17 cellular contexts compared by ENCODE assay signal in the genomic region with DNA sequence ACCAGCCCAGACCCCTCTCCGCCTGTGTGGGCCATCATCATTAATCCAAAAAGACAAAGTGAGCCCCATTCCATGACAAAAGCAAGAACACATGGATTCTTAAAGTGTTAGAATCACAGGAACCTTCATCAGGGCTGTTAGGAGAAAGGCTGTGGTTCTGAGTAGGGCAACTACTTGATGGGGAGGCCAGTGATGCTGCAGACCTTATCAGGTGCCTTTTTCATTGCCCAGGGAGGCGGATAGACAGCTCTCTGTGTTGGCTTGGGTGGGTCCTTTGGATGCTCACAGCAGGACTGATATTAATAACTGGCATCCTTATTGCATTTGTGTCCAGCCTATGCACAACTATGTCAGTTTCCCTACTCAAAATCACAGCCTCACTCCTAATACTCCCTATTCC. TPM values are rescaled to one million over a fixed set of nuclear protein-coding genes. Genes with fewer than 3 reads are reported as not detected.
"Had no signal": no experiment of that assay in that cellular context is flagged by ENCODE, and none has a peak within 500 bp of the region (broad histone marks: within the 10 kb centered on the region; RNA-seq: fewer than 3 reads in every experiment).

No MANE protein-coding gene starts in this region.

- DNase-seq: activated B cell treated with CpG ODN at 0.5 μM for 24 hours; activated CD4-positive, alpha-beta T cell treated with anti-CD3 and anti-CD28 coated beads, Interleukin-2, amount 10 ng/mL, durations not matched to agents 7 days and 5 days; activated CD8-positive, alpha-beta memory T cell treated with anti-CD3 and anti-CD28 coated beads for 24 hours; activated naive CD4-positive, alpha-beta T cell treated with anti-CD3 and anti-CD28 coated beads, Interleukin-2, amount 50 U/mL, for 16 hours; activated T-cell treated with anti-CD3 and anti-CD28 coated beads for 4 hours; foreskin melanocyte; head of caudate nucleus; mammary epithelial cell; nephron progenitor cell; pancreas; stimulated activated naive CD4-positive, alpha-beta T cell had no signal

- H3K9me3 ChIP-seq: pancreas had no signal

- H3K27me3 ChIP-seq: pancreas had no signal

- H3K27ac Mint-ChIP-seq: activated B cell treated with CpG ODN at 0.5 μM for 24 hours; activated CD4-positive, alpha-beta T cell treated with anti-CD3 and anti-CD28 coated beads, Interleukin-2, amount 10 ng/mL, durations not matched to agents 7 days and 5 days; activated T-helper 17 cell treated with anti-CD3 and anti-CD28 coated beads, Interleukin-2, amount 50 U/mL, for 72 hours; nephron progenitor cell; T-helper 1 cell treated with Interleukin-12 subunit alpha and Interleukin-12 subunit beta and Interleukin-4 antibody, amounts not matched to agents 30 μg/mL and 1 μg/mL, for 36 hours had no signal

- ATAC-seq: activated T-helper 17 cell treated with anti-CD3 and anti-CD28 coated beads, Interleukin-2, amount 50 U/mL, for 72 hours; pancreas; SK-N-SH treated with all-trans-retinoic acid at 6 μM for 48 hours had no signal

- H3K36me3 ChIP-seq: pancreas had no signal

- H3K4me3 Mint-ChIP-seq: activated B cell treated with CpG ODN at 0.5 μM for 24 hours; activated CD4-positive, alpha-beta T cell treated with anti-CD3 and anti-CD28 coated beads, Interleukin-2, amount 10 ng/mL, durations not matched to agents 7 days and 5 days; activated T-helper 17 cell treated with anti-CD3 and anti-CD28 coated beads, Interleukin-2, amount 50 U/mL, for 72 hours; central memory CD8-positive, alpha-beta T cell; nephron progenitor cell; T-helper 1 cell treated with Interleukin-12 subunit alpha and Interleukin-12 subunit beta and Interleukin-4 antibody, amounts not matched to agents 30 μg/mL and 1 μg/mL, for 36 hours had no signal

- H3K9me3 Mint-ChIP-seq: activated B cell treated with CpG ODN at 0.5 μM for 24 hours; activated CD4-positive, alpha-beta T cell treated with anti-CD3 and anti-CD28 coated beads, Interleukin-2, amount 10 ng/mL, durations not matched to agents 7 days and 5 days; activated T-helper 17 cell treated with anti-CD3 and anti-CD28 coated beads, Interleukin-2, amount 50 U/mL, for 72 hours; central memory CD8-positive, alpha-beta T cell; nephron progenitor cell; T-helper 1 cell treated with Interleukin-12 subunit alpha and Interleukin-12 subunit beta and Interleukin-4 antibody, amounts not matched to agents 30 μg/mL and 1 μg/mL, for 36 hours had no signal

- H3K27ac ChIP-seq: pancreas had no signal

- H3K27me3 Mint-ChIP-seq: activated B cell treated with CpG ODN at 0.5 μM for 24 hours; activated T-helper 17 cell treated with anti-CD3 and anti-CD28 coated beads, Interleukin-2, amount 50 U/mL, for 72 hours; central memory CD8-positive, alpha-beta T cell had no signal

RNA-seq across cellular contexts. Expression of a gene that starts 45.8 kb away (rescaled TPM):
- total RNA-seq: activated T-helper 17 cell treated with anti-CD3 and anti-CD28 coated beads, Interleukin-2, amount 50 U/mL, for 72 hours; mammary epithelial cell; mucosa of gallbladder; renal cortical epithelial cell had no signal
